12 cellular contexts compared by ENCODE assay signal in genomic region chr2:23478933-23479683, GRCh38.
"Had no signal": no experiment of that assay in that cellular context is flagged by ENCODE, and none has a peak within 500 bp of the region (broad histone marks: within the 10 kb centered on the region; RNA-seq: fewer than 3 reads in every experiment).

No MANE protein-coding gene starts in this region.

- H3K4me2 ChIP-seq: smooth muscle cell had no signal

- DNase-seq: activated CD4-positive, alpha-beta T cell treated with anti-CD3 and anti-CD28 coated beads for 48 hours; activated CD8-positive, alpha-beta memory T cell treated with anti-CD3 and anti-CD28 coated beads, Interleukin-2, amount 50 U/mL, for 48 hours; activated CD8-positive, alpha-beta T cell treated with anti-CD3 and anti-CD28 coated beads, Interleukin-2, amount 10 ng/mL, durations not matched to agents 7 days and 5 days; activated naive CD4-positive, alpha-beta T cell treated with anti-CD3 and anti-CD28 coated beads, Interleukin-2, amount 10 ng/mL, durations not matched to agents 7 days and 5 days; foreskin melanocyte; heart left ventricle; T-helper 1 cell had no signal

- H3K4me3 ChIP-seq: heart left ventricle, smooth muscle cell, tibial artery had no signal

- H3K9me3 ChIP-seq: heart left ventricle, neutrophil, tibial artery had no signal

- H3K36me3 ChIP-seq: heart left ventricle, neutrophil had no signal

- H3K27ac ChIP-seq: heart left ventricle, neutrophil, tibial artery had no signal

- ATAC-seq: activated CD8-positive, alpha-beta T cell treated with anti-CD3 and anti-CD28 coated beads, Interleukin-2, amount 10 ng/mL, durations not matched to agents 7 days and 5 days; heart left ventricle; left lobe of liver; stimulated activated effector memory CD8-positive, alpha-beta T cell treated with anti-CD3 and anti-CD28 coated beads, Interleukin-12 subunit alpha, Interleukin-12 subunit beta, amount 100 ng/mL, for 72 hours had no signal

- H3K27me3 ChIP-seq: heart left ventricle, tibial artery had no signal
